Comparison of ENCODE assay signal across 19 cellular contexts in the genomic region with DNA sequence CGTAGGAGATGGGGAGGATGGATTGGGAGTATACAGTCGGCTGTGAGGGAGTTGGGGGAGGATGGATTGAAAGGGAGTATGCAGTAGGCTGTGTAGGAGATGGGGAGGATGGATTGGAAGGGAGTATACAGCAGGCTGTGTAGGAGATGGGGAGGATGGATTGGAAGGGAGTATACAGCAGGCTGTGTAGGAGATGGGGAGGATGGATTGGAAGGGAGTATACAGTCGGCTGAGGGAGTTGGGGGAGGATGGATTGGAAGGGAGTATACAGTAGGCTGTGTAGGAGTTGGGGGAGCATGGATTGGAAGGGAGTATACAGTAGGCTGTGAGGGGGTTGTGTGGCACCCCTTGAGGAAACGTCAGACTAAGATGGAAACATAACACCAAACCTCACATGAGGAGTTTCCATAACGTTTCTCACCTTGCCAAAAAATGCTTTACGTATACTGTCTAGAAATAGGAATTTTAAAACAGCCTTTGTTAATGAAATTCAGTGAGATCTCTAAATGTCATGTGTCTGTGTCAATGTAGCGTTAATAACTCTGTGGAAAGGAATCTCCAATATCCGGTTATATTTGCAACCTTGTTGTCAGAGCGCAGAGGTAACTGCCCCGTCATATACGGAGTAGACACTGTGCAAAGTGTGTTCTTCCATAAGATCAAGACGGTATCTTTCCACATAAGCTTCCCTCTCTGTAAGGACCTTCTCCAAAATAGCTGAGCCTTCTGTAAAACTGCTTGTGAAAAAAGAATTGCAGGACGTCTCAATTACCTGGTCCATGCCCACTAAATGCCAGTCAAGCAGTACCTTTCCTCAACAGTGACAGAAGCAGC.
"Had no signal": no experiment of that assay in that cellular context is flagged by ENCODE, and none has a peak within 500 bp of the region (broad histone marks: within the 10 kb centered on the region; RNA-seq: fewer than 3 reads in every experiment).

No MANE protein-coding gene starts in this region.

- H3K27ac Mint-ChIP-seq: activated CD4-positive, alpha-beta T cell treated with anti-CD3 and anti-CD28 coated beads, Interleukin-2, amount 10 ng/mL, durations not matched to agents 24 days and 14 days; activated naive CD8-positive, alpha-beta T cell; activated T-cell treated with anti-CD3 and anti-CD28 coated beads, Interleukin-2, amount 50 U/mL, for 72 hours; nephron progenitor cell had no signal

- H3K27me3 Mint-ChIP-seq: activated naive CD8-positive, alpha-beta T cell had no signal

- DNase-seq: activated CD4-positive, alpha-beta T cell treated with anti-CD3 and anti-CD28 coated beads, Interleukin-2, amount 10 ng/mL, durations not matched to agents 24 days and 14 days; activated CD4-positive, CD25-positive, alpha-beta regulatory T cell; activated CD8-positive, alpha-beta memory T cell treated with anti-CD3 and anti-CD28 coated beads, Interleukin-2, amount 50 U/mL, for 48 hours; activated gamma-delta T cell treated with Interleukin-2 at 50 U/mL for 16 hours; activated T-cell treated with anti-CD3 and anti-CD28 coated beads, Interleukin-2, amount 50 U/mL, for 72 hours; dermis blood vessel endothelial cell; hypothalamus; kidney glomerular epithelial cell; left ventricle myocardium superior; mesenchymal stem cell; nephron progenitor cell; sigmoid colon; stimulated activated CD4-positive, alpha-beta T cell treated with anti-CD3 and anti-CD28 coated beads, Interleukin-12 subunit alpha, Interleukin-12 subunit beta, amount 100 ng/mL, for 4 hours; stimulated activated CD4-positive, alpha-beta T cell treated with anti-CD3 and anti-CD28 coated beads, Interleukin-2, amount 100 ng/mL, for 24 hours; stomach had no signal

- H3K4me3 ChIP-seq: esophagus muscularis mucosa, sigmoid colon, stomach, thoracic aorta had no signal

- H3K4me3 Mint-ChIP-seq: activated CD4-positive, alpha-beta T cell treated with anti-CD3 and anti-CD28 coated beads, Interleukin-2, amount 10 ng/mL, durations not matched to agents 24 days and 14 days; activated naive CD8-positive, alpha-beta T cell; activated T-cell treated with anti-CD3 and anti-CD28 coated beads, Interleukin-2, amount 50 U/mL, for 72 hours; nephron progenitor cell had no signal

- H3K9me3 ChIP-seq: esophagus muscularis mucosa, sigmoid colon, stomach, thoracic aorta had no signal

- H3K27me3 ChIP-seq: esophagus muscularis mucosa, sigmoid colon, stomach had no signal

- ATAC-seq: activated T-cell treated with anti-CD3 and anti-CD28 coated beads, Interleukin-2, amount 50 U/mL, for 72 hours; left ventricle myocardium superior had no signal

- H3K27ac ChIP-seq: esophagus muscularis mucosa, sigmoid colon, thoracic aorta had no signal

- H3K36me3 ChIP-seq: esophagus muscularis mucosa, sigmoid colon, thoracic aorta had no signal

- FAIRE-seq: TTC549 had no signal

- H3K9me3 Mint-ChIP-seq: activated CD4-positive, alpha-beta T cell treated with anti-CD3 and anti-CD28 coated beads, Interleukin-2, amount 10 ng/mL, durations not matched to agents 24 days and 14 days; activated T-cell treated with anti-CD3 and anti-CD28 coated beads, Interleukin-2, amount 50 U/mL, for 72 hours had no signal
